In the genomic region with DNA sequence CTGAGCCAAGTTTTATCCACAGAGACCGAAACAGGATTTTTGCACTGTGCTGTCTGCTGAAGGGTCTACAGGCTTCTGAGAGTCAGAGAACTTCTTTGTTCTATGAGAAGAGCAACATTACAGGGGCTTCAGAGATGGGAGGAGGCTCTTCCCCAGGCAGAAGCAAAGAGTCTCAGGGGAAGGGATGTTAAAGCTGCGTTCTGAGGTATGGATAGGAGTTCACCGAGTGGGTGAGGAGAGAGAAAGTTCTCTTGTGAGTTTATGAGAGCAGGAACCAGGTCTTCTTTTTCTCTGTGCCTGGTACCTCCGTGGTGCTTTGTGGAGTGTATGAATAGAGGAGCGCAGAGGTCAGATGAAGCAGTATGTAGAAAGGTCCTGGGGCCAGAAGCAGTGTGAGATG, we compare ENCODE assay signal across 15 cellular contexts.
DNase-seq lines count a peak whose midpoint lies in the region; ATAC-seq and TF ChIP-seq lines count a peak whose summit lies in the region.
"Had no signal": no experiment of that assay in that cellular context is flagged by ENCODE, and none has a peak within 500 bp of the region (broad histone marks: within the 10 kb centered on the region; RNA-seq: fewer than 3 reads in every experiment).

No MANE protein-coding gene starts in this region.

- no peaks in the 10 kb centered on the region for H4K20me1 ChIP-seq in SK-N-SH (ENCODE audit: insufficient read depth)
- H4K20me1 ChIP-seq in hepatocyte (ENCODE audit: insufficient read depth, poor library complexity, severe bottlenecking), result no peaks in the 10 kb centered on the region
- H4K20me1 ChIP-seq: BLaER1 treated with 17β-estradiol and CSF1 and Interleukin-3, amounts not matched to agents 10 nM and 100 nM had no signal

- H3K27me3 ChIP-seq in SK-N-SH (ENCODE audit: insufficient read depth) (no peaks in the 10 kb centered on the region), hepatocyte (no peaks in the 10 kb centered on the region)
- H3K27me3 ChIP-seq: BLaER1 treated with 17β-estradiol and CSF1 and Interleukin-3, amounts not matched to agents 10 nM and 100 nM had no signal

- no peaks in the 10 kb centered on the region for H3K36me3 ChIP-seq in SK-N-SH (replicated peaks in 1 of 2; ENCODE audit: control insufficient read depth in 1 of 2, insufficient read depth in 2 of 2, low read length in 1 of 2)
- H3K36me3 ChIP-seq in hepatocyte (replicated peaks; ENCODE audit: insufficient read depth, low read depth), result no peaks in the 10 kb centered on the region
- H3K36me3 ChIP-seq: BLaER1 treated with 17β-estradiol and CSF1 and Interleukin-3, amounts not matched to agents 10 nM and 100 nM; HAP-1 had no signal

- POLR2A ChIA-PET in SK-N-SH (lab: Yijun Ruan, JAX), result no interaction called here

- H3F3A ChIP-seq in SK-N-SH (replicated peaks; ENCODE audit: insufficient read depth), result no peaks in the 10 kb centered on the region

- H3K9me2 ChIP-seq in SK-N-SH (no peaks in the 10 kb centered on the region), hepatocyte (replicated peaks; ENCODE audit: insufficient read depth) (no peaks in the 10 kb centered on the region)

- H3K4me1 ChIP-seq in SK-N-SH (ENCODE audit: control insufficient read depth in 1 of 2, insufficient read depth in 2 of 2, low read depth in 1 of 2, low read length in 1 of 2) (no peaks in the 10 kb centered on the region), hepatocyte (ENCODE audit: insufficient read depth) (peaks cover 7% of the 10 kb centered on the region)
- H3K4me1 ChIP-seq: A549; BLaER1 treated with 17β-estradiol and CSF1 and Interleukin-3, amounts not matched to agents 10 nM and 100 nM; HAP-1 had no signal

- no peak for DNase-seq in SK-N-SH
- DNase-seq in hepatocyte (ENCODE audit: low spot score), result no peak
- DNase-seq in stimulated activated effector memory CD8-positive, alpha-beta T cell treated with anti-CD3 and anti-CD28 coated beads, Interleukin-12 subunit alpha, Interleukin-12 subunit beta, amount 100 ng/mL, for 72 hours (ENCODE audit: low spot score in 2 of 2), result no peak
- DNase-seq in AG20443 (ENCODE audit: low spot score), result no peak
- DNase-seq in NCI-H1105 treated with DMSO at 0.1 percent for 48 hours (lab: John Stamatoyannopoulos, UW), result no peak
- DNase-seq: CD8-positive, alpha-beta T cell; GF-D8 had no signal

- TF ChIP-seq CTCF in SK-N-SH (IDR thresholded peaks at IDR 0.05) (no peak), hepatocyte (IDR thresholded peaks at IDR 0.05; ENCODE audit: poor library complexity) (no peak)

- H3K9me3 Mint-ChIP-seq in stimulated activated effector memory CD8-positive, alpha-beta T cell treated with anti-CD3 and anti-CD28 coated beads, Interleukin-12 subunit alpha, Interleukin-12 subunit beta, amount 100 ng/mL, for 72 hours, result no peaks in the 10 kb centered on the region
- H3K9me3 Mint-ChIP-seq: HFFc6 had no signal

- no peak overlapping the region for H3K9ac ChIP-seq in SK-N-SH
- H3K9ac ChIP-seq: BLaER1 treated with 17β-estradiol and CSF1 and Interleukin-3, amounts not matched to agents 10 nM and 100 nM had no signal

- no peak for ATAC-seq in SK-N-SH treated with all-trans-retinoic acid at 6 μM for 48 hours
- ATAC-seq in stimulated activated effector memory CD8-positive, alpha-beta T cell treated with anti-CD3 and anti-CD28 coated beads, Interleukin-12 subunit alpha, Interleukin-12 subunit beta, amount 100 ng/mL, for 72 hours, result peak; percentile 34
- ATAC-seq in GM21786 (IDR thresholded peaks at IDR 0.05; ENCODE audit: unreplicated experiment), result no peak
- ATAC-seq: CD8-positive, alpha-beta T cell had no signal

- H3K4me3 ChIP-seq in SK-N-SH (ENCODE audit: low read depth in 2 of 2, low read length in 1 of 2), result no peak overlapping the region
- no peak overlapping the region for H3K4me3 ChIP-seq in hepatocyte
- H3K4me3 ChIP-seq: A549; BLaER1 treated with 17β-estradiol and CSF1 and Interleukin-3, amounts not matched to agents 10 nM and 100 nM; HAP-1 had no signal

- WGBS in SK-N-SH (ENCODE audit: low lambda C conversion rate), result 57% methylated on average over 5 of the region's 5 CpGs
- 71% methylated on average over 5 of the region's 5 CpGs for WGBS in hepatocyte (ENCODE audit: low lambda C conversion rate, missing lambda C conversion rate)

- no peak overlapping the region for H3K27ac ChIP-seq in SK-N-SH (ENCODE audit: low read depth in 2 of 2, low read length in 1 of 2)
- no peak overlapping the region for H3K27ac ChIP-seq in hepatocyte
- H3K27ac ChIP-seq: 22Rv1; A549; BLaER1 treated with 17β-estradiol and CSF1 and Interleukin-3, amounts not matched to agents 10 nM and 100 nM had no signal

- no peak overlapping the region for H3K27ac Mint-ChIP-seq in stimulated activated effector memory CD8-positive, alpha-beta T cell treated with anti-CD3 and anti-CD28 coated beads, Interleukin-12 subunit alpha, Interleukin-12 subunit beta, amount 100 ng/mL, for 72 hours
- H3K27ac Mint-ChIP-seq: CD8-positive, alpha-beta T cell; HFFc6; IgD-negative memory B cell had no signal

- TF ChIP-seq RAD21 in SK-N-SH (IDR thresholded peaks at IDR 0.05; ENCODE audit: low read length), result no peak

- no peak overlapping the region for H2AFZ ChIP-seq in SK-N-SH (ENCODE audit: low read depth)
- H2AFZ ChIP-seq in hepatocyte, result no peak overlapping the region

- CTCF ChIA-PET in SK-N-SH (lab: Yijun Ruan, JAX), result interaction anchor here (1.0 to 1.7 kb wide), 3 partner anchors 18 to 587 kb away, joined by 3 to 6 read pairs (median 4); no protein-coding TSS in a partner anchor

- H3K79me2 ChIP-seq in SK-N-SH (ENCODE audit: insufficient read depth), result no peaks in the 10 kb centered on the region
- no peaks in the 10 kb centered on the region for H3K79me2 ChIP-seq in hepatocyte

- H3K4me3 Mint-ChIP-seq in stimulated activated effector memory CD8-positive, alpha-beta T cell treated with anti-CD3 and anti-CD28 coated beads, Interleukin-12 subunit alpha, Interleukin-12 subunit beta, amount 100 ng/mL, for 72 hours, result no peak overlapping the region
- H3K4me3 Mint-ChIP-seq: CD8-positive, alpha-beta T cell; HFFc6; IgD-negative memory B cell had no signal

- H3K36me3 Mint-ChIP-seq in stimulated activated effector memory CD8-positive, alpha-beta T cell treated with anti-CD3 and anti-CD28 coated beads, Interleukin-12 subunit alpha, Interleukin-12 subunit beta, amount 100 ng/mL, for 72 hours, result no peaks in the 10 kb centered on the region
- H3K36me3 Mint-ChIP-seq: CD8-positive, alpha-beta T cell had no signal

- TF ChIP-seq EP300 in SK-N-SH (IDR thresholded peaks at IDR 0.05; ENCODE audit: borderline replicate concordance in 1 of 2, low read depth in 1 of 2, low read length in 1 of 2), result no peak

- H3K4me1 Mint-ChIP-seq in stimulated activated effector memory CD8-positive, alpha-beta T cell treated with anti-CD3 and anti-CD28 coated beads, Interleukin-12 subunit alpha, Interleukin-12 subunit beta, amount 100 ng/mL, for 72 hours, result no peaks in the 10 kb centered on the region
- H3K4me1 Mint-ChIP-seq: IgD-negative memory B cell had no signal

- no peaks in the 10 kb centered on the region for H3K9me3 ChIP-seq in SK-N-SH
- no peaks in the 10 kb centered on the region for H3K9me3 ChIP-seq in hepatocyte (ENCODE audit: low read depth)
- H3K9me3 ChIP-seq: A549, HAP-1 had no signal

- no peak overlapping the region for H3K4me2 ChIP-seq in SK-N-SH
- H3K4me2 ChIP-seq in hepatocyte, result peak overlapping the region; percentile 13
- H3K4me2 ChIP-seq: A549; BLaER1 treated with 17β-estradiol and CSF1 and Interleukin-3, amounts not matched to agents 10 nM and 100 nM had no signal

TF ChIP-seq in SK-N-SH treated with all-trans-retinoic acid at 6 μM for 48 hours, 23 proteins besides CTCF, POLR2A, EP300 and RAD21 (continues in another document):
- no peak for TF ChIP-seq TCF4 (CRISPR knock-in tag; IDR thresholded peaks at IDR 0.05; ENCODE audit: borderline replicate concordance)
- TF ChIP-seq ZFP3 (CRISPR knock-in tag; IDR thresholded peaks at IDR 0.05), result peak; percentile 93
- TF ChIP-seq, protein P1, sequence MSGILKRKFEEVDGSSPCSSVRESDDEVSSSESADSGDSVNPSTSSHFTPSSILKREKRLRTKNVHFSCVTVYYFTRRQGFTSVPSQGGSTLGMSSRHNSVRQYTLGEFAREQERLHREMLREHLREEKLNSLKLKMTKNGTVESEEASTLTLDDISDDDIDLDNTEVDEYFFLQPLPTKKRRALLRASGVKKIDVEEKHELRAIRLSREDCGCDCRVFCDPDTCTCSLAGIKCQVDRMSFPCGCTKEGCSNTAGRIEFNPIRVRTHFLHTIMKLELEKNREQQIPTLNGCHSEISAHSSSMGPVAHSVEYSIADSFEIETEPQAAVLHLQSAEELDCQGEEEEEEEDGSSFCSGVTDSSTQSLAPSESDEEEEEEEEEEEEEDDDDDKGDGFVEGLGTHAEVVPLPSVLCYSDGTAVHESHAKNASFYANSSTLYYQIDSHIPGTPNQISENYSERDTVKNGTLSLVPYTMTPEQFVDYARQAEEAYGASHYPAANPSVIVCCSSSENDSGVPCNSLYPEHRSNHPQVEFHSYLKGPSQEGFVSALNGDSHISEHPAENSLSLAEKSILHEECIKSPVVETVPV (CRISPR knock-in tag; IDR thresholded peaks at IDR 0.05), result no peak
- TF ChIP-seq ISL1 (CRISPR knock-in tag; IDR thresholded peaks at IDR 0.05), result no peak

TF ChIP-seq in SK-N-SH, 30 proteins besides CTCF, POLR2A, EP300 and RAD21:
- TF ChIP-seq MEF2A (IDR thresholded peaks at IDR 0.05; ENCODE audit: borderline replicate concordance, low read depth), result no peak
- no peak for TF ChIP-seq TAF1 (IDR thresholded peaks at IDR 0.05; ENCODE audit: borderline replicate concordance, low read depth, low read length)
- TF ChIP-seq, protein P2, sequence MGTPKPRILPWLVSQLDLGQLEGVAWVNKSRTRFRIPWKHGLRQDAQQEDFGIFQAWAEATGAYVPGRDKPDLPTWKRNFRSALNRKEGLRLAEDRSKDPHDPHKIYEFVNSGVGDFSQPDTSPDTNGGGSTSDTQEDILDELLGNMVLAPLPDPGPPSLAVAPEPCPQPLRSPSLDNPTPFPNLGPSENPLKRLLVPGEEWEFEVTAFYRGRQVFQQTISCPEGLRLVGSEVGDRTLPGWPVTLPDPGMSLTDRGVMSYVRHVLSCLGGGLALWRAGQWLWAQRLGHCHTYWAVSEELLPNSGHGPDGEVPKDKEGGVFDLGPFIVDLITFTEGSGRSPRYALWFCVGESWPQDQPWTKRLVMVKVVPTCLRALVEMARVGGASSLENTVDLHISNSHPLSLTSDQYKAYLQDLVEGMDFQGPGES (IDR thresholded peaks at IDR 0.05; ENCODE audit: low read depth, low read length), result no peak
- TF ChIP-seq JUND (IDR thresholded peaks at IDR 0.05), result no peak
